ENCODE assay signal across 8 cellular contexts in the genomic region with DNA sequence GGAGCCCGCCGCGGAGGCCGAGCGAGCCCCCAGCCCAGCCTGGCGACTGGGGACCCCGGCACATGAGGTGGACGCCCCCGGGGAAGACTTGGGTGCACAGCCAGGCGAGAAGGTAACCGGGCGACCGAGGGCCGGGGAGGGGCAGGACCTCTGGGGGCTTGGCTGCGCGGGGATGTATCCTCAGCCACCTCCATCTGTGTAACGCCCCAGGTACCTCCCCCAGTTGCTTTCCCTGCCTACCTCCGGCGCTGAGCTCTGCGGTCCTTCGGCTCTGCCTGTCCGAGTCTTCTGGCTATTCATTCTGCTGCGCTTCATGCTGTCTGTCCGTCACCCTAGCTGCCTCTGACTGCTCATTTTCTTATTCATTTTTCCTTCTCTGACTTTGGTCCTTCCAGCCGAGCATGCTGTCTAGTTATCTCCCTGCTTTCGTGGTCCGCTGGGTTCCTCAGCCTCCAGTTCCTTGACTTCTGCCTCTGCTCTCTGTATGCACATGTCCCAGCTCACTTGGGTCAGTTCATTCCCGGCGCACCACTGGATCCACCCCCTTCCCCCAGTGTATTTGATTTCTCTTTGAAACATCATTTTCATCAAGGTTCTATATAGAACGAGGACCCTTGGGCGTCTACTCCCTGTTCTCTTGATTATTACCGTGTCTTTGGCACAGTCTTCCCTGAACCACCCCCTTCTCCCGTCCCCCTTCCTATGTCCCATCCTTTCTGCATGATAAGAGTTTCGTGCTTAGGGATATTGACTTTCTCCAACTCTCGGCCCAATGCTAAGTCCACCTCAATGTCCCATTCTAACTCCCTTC. TPM values are rescaled to one million over a fixed set of nuclear protein-coding genes. Genes with fewer than 3 reads are reported as not detected.
DNase-seq lines count a peak whose midpoint lies in the region; ATAC-seq and TF ChIP-seq lines count a peak whose summit lies in the region.

No MANE protein-coding gene starts in this region.

- H3K4me2 ChIP-seq in parathyroid adenoma (ENCODE audit: low read length): peak overlapping the region; percentile 75

- intact Hi-C loops in thyroid gland (cut with DNase I): no loop called here

- H3K9ac ChIP-seq in parathyroid adenoma: no peak overlapping the region

- H3K36me3 ChIP-seq in parathyroid adenoma (ENCODE audit: control insufficient read depth, insufficient read depth, low read length): no peaks in the 10 kb centered on the region
- peaks cover 0 to 4% of the 10 kb centered on the region in 2 donors for H3K36me3 ChIP-seq in thyroid gland

- peak; percentile 66 for ATAC-seq in GM19438 (IDR thresholded peaks at IDR 0.05; ENCODE audit: low read depth, unreplicated experiment)

- 4% methylated on average over 19 to 22 of the region's 35 CpGs for WGBS in thyroid gland, 2 donors

- no peaks in the 10 kb centered on the region for H3K27me3 ChIP-seq in parathyroid adenoma (ENCODE audit: control insufficient read depth, insufficient read depth, low read length)
- no peaks in the 10 kb centered on the region for H3K27me3 ChIP-seq in thyroid gland

- H2AFZ ChIP-seq in parathyroid adenoma: peak overlapping the region; percentile 71

- no peak for TF ChIP-seq POLR2A in thyroid gland (IDR thresholded peaks at IDR 0.05)

- H3K27ac ChIP-seq in parathyroid adenoma: peak overlapping the region; percentile 40
- peak overlapping the region in 2 of 3 donors; percentile 16 to 88 for H3K27ac ChIP-seq in thyroid gland

- H3K4me3 ChIP-seq in parathyroid adenoma (ENCODE audit: low read depth, low read length) (peak overlapping the region; percentile 77), thyroid gland (replicated peaks in 1 of 3) (peak overlapping the region; percentile 19 to 52 (median 38))

- H3K9me3 ChIP-seq in parathyroid adenoma (ENCODE audit: control insufficient read depth, low read length) (no peaks in the 10 kb centered on the region), thyroid gland (no peaks in the 10 kb centered on the region)

- H3K4me1 ChIP-seq in parathyroid adenoma: peaks cover 9% of the 10 kb centered on the region
- peaks cover 16 to 19% of the 10 kb centered on the region in 2 donors for H3K4me1 ChIP-seq in thyroid gland

- H3K79me2 ChIP-seq in parathyroid adenoma: peaks cover 2% of the 10 kb centered on the region

- TF ChIP-seq CTCF in parathyroid adenoma (IDR thresholded peaks at IDR 0.05) (no peak), thyroid gland (IDR thresholded peaks at IDR 0.05) (no peak)

- DNase-seq in CD1c-positive myeloid dendritic cell (ENCODE audit: extremely low spot score) (peak; percentile 17), HK-2 (ENCODE audit: unreplicated experiment) (peak; percentile 74), RPMI8226 (peak; percentile 57), glomerular endothelial cell (ENCODE audit: extremely low read depth, low read depth, low spot score) (peak; percentile 4), thyroid gland (peak; percentile 73 to 75)
- peak in 3 of 4 experiments; percentile 5 to 42 (median 27) for DNase-seq in activated naive CD4-positive, alpha-beta T cell (lab: John Stamatoyannopoulos, UW)

RNA-seq across cellular contexts. Expression of a gene that starts 0.6 kb away (rescaled TPM):
- total RNA-seq in glomerular endothelial cell (25.1 and 32.2 TPM in 2 replicates), thyroid gland (10 to 100 TPM; 51.7 to 71.2 (median 67.3) TPM)

RNA-seq across cellular contexts. Expression of a gene that starts 34.5 kb away (rescaled TPM):
- total RNA-seq in glomerular endothelial cell (98.5 and 114 TPM in 2 replicates), thyroid gland (100 to 1,000 TPM; 112 to 158 (median 136) TPM)

Comparison
In these comparisons a context has a peak if more than half of its experiments do, and no peak if none do; other contexts are left out.
1. Peak in every context shown above with its lines: DNase-seq, ATAC-seq, H3K4me3 ChIP-seq and H3K27ac ChIP-seq.
2. DNase-seq: peak in every context shown above with its lines; median percentile 74 in HK-2; 74 in thyroid gland; 57 in RPMI8226; 27 in activated naive CD4-positive, alpha-beta T cell; 17 in CD1c-positive myeloid dendritic cell; 4 in glomerular endothelial cell.